In genomic region chr5:177367323-177367848, GRCh38 we compare ENCODE assay signal across 1 cellular context.
TF ChIP-seq lines count a peak whose summit lies in the region.

No MANE protein-coding gene starts in this region.

TF ChIP-seq in K562, 482 proteins besides CTCF, POLR2A, EP300 and RAD21 (continued from another document and continues in another):
- TF ChIP-seq MGA (IDR thresholded peaks at IDR 0.05) (peak; percentile 100), TEAD1 (CRISPR knock-in tag; IDR thresholded peaks at IDR 0.05) (peak in 1 of 2 experiments; percentile 83; a peak in 1 of 4 replicates), CEBPB (tag; IDR thresholded peaks at IDR 0.05) (no peak), ZNF668 (CRISPR knock-in tag; IDR thresholded peaks at IDR 0.05) (no peak), E2F5 (CRISPR knock-in tag; IDR thresholded peaks at IDR 0.05) (peak; percentile 63; the same call in 1 of the 2 replicates), MAX (CRISPR knock-in tag; IDR thresholded peaks at IDR 0.05) (peak; percentile 94), MEIS2 (IDR thresholded peaks at IDR 0.05; ENCODE audit: partially characterized antibody) (no peak), DDX20 (tag; IDR thresholded peaks at IDR 0.05; ENCODE audit: low read depth) (no peak), CHAMP1 (IDR thresholded peaks at IDR 0.05) (no peak), NR2C2 (CRISPR knock-in tag; IDR thresholded peaks at IDR 0.05) (peak; percentile 75), NR2C2 (tag; IDR thresholded peaks at IDR 0.05) (peak; percentile 32; the same call in 1 of the 2 replicates), TGIF2 (CRISPR knock-in tag; IDR thresholded peaks at IDR 0.05) (0 out of 2 replicates have a peak, but pooled peaks have one; percentile 26), CREB3L1 (IDR thresholded peaks at IDR 0.05; ENCODE audit: borderline replicate concordance, low read depth) (peak; percentile 72; the same call in 1 of the 2 replicates), PATZ1 (CRISPR knock-in tag; IDR thresholded peaks at IDR 0.05; ENCODE audit: borderline replicate concordance) (no peak), ETS2 (tag; IDR thresholded peaks at IDR 0.05; ENCODE audit: borderline replicate concordance, poor library complexity, severe bottlenecking) (no peak), ZNF644 (tag; IDR thresholded peaks at IDR 0.05; ENCODE audit: low read depth) (no peak), DIDO1 (tag; IDR thresholded peaks at IDR 0.05; ENCODE audit: low read depth) (0 out of 2 replicates have a peak, but pooled peaks have one; percentile 38), ZNF12 (CRISPR knock-in tag; IDR thresholded peaks at IDR 0.05) (peak; percentile 69; the same call in 1 of the 2 replicates), ZNF184 (CRISPR knock-in tag; IDR thresholded peaks at IDR 0.05) (no peak), ZKSCAN1 (IDR thresholded peaks at IDR 0.05; ENCODE audit: low read depth, low read length) (peak; percentile 26; the same call in 1 of the 2 replicates), MLX (CRISPR knock-in tag; conservative IDR thresholded peaks at IDR 0.05) (peak in 1 of 2 experiments; percentile 97; a peak in 2 of 4 replicates), ZNF561 (CRISPR knock-in tag; conservative IDR thresholded peaks at IDR 0.05) (no peak), NUFIP1 (IDR thresholded peaks at IDR 0.05; ENCODE audit: partially characterized antibody) (peak; percentile 68), ARID4B (CRISPR knock-in tag; IDR thresholded peaks at IDR 0.05) (peak; percentile 88), KLF13 (tag; IDR thresholded peaks at IDR 0.05; ENCODE audit: borderline replicate concordance, low read depth) (0 out of 2 replicates have a peak, but pooled peaks have one; percentile 51), ZNF740 (CRISPR knock-in tag; IDR thresholded peaks at IDR 0.05) (no peak; the same call in 1 of the 2 replicates), ZNF740 (tag; IDR thresholded peaks at IDR 0.05) (no peak), ZBTB7A (IDR thresholded peaks at IDR 0.05; ENCODE audit: borderline replicate concordance, control insufficient read depth, low read depth, low read length) (peak; percentile 44; the same call in 1 of the 2 replicates)
